ENCODE assay signal across 19 cellular contexts in the genomic region with DNA sequence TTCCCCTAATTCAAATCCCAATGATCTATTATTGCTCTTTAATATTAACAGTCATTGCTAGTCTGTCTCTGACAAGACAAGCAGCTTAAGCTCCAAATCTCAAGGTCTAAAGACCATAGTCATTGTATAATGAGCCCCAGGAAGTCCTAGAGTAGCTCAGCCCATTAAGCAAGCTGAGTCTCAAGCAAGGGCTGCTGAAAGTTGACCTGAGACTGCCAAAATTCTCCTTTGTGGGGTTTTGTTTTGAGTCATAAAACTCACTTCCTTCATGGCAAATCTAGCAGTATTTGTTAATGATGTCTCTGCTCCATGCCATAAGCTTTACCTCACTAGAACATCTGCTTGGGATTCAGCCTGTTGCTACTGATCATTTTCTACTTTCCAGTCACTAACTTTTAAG.
DNase-seq lines count a peak whose midpoint lies in the region; ATAC-seq, FAIRE-seq and TF ChIP-seq lines count a peak whose summit lies in the region.
"Had no signal": no experiment of that assay in that cellular context is flagged by ENCODE, and none has a peak within 500 bp of the region (broad histone marks: within the 10 kb centered on the region; RNA-seq: fewer than 3 reads in every experiment).

No MANE protein-coding gene starts in this region.

- no peaks in the 10 kb centered on the region for H3K36me3 ChIP-seq in GM12878 (ENCODE audit: control insufficient read depth in 2 of 2, insufficient read depth in 2 of 2, low read length in 1 of 2)
- H3K36me3 ChIP-seq: Peyer's patch had no signal

- no peaks in the 10 kb centered on the region for H3K79me2 ChIP-seq in GM12878 (ENCODE audit: control insufficient read depth, insufficient read depth, low read length)

- H3K9ac ChIP-seq in GM12878 (ENCODE audit: control insufficient read depth, insufficient read depth, low read length): no peak overlapping the region

- SMC1A ChIA-PET in GM12878 (lab: Charles Lee; ENCODE audit: uncharacterized antibody, unreplicated experiment): no interaction called here

- H3K27me3 ChIP-seq in GM12878 (replicated peaks in 1 of 2; ENCODE audit: control insufficient read depth in 2 of 2, insufficient read depth in 2 of 2, low read length in 1 of 2): no peaks in the 10 kb centered on the region
- H3K27me3 ChIP-seq: Peyer's patch had no signal

- no peak for TF ChIP-seq EP300 in GM12878 (IDR thresholded peaks at IDR 0.05; ENCODE audit: borderline replicate concordance in 1 of 2, control insufficient read depth in 1 of 2, low read depth in 2 of 2, low read length in 2 of 2)

- no peaks in the 10 kb centered on the region for H3K9me3 ChIP-seq in GM12878 (replicated peaks; ENCODE audit: control insufficient read depth, insufficient read depth, low read length)
- H3K9me3 ChIP-seq: A549, Peyer's patch had no signal

- peak; percentile 74 for ATAC-seq in GM18519 (IDR thresholded peaks at IDR 0.05; ENCODE audit: low FRiP score, unreplicated experiment)
- ATAC-seq in GM19463 (IDR thresholded peaks at IDR 0.05; ENCODE audit: unreplicated experiment): peak; percentile 68
- ATAC-seq in HG03432 (IDR thresholded peaks at IDR 0.05; ENCODE audit: unreplicated experiment): peak; percentile 72
- ATAC-seq in GM12878: peak; percentile 27; the same call in 1 of the 3 replicates
- no peak for ATAC-seq in HG02763 (IDR thresholded peaks at IDR 0.05; ENCODE audit: unreplicated experiment)
- ATAC-seq: A549, GM23338, SK-N-SH treated with all-trans-retinoic acid at 6 μM for 48 hours had no signal

- CTCF ChIA-PET in GM12878 (lab: Yijun Ruan, JAX): no interaction called here

- intact Hi-C loops in GM12878 (cut with micrococcal nuclease; ENCODE audit: unreplicated experiment): no loop called here

- RAD21 ChIA-PET in GM12878 (lab: Charles Lee; ENCODE audit: unreplicated experiment): no interaction called here

- no peaks in the 10 kb centered on the region for H3K4me1 ChIP-seq in GM12878 (ENCODE audit: control insufficient read depth, insufficient read depth, low read length)
- H3K4me1 ChIP-seq: A549, Peyer's patch had no signal

- H2AFZ ChIP-seq in GM12878 (ENCODE audit: control insufficient read depth, low read depth, low read length): no peak overlapping the region
- H2AFZ ChIP-seq: GM23338 had no signal

- no peak for TF ChIP-seq RAD21 in GM12878 (IDR thresholded peaks at IDR 0.05; ENCODE audit: insufficient read depth, low read depth, low read length)

- TF ChIP-seq CTCF in GM12878 (IDR thresholded peaks at IDR 0.05 in 2 of 3, conservative IDR thresholded peaks at IDR 0.05 in 1 of 3; ENCODE audit: control insufficient read depth in 2 of 3, extremely low read depth in 1 of 3, insufficient read depth in 1 of 3, low read depth in 3 of 3, low read length in 3 of 3): no peak

- no peak for FAIRE-seq in GM12878 (lab: Jason Lieb, UNC)
- FAIRE-seq: A549, GM12892 had no signal

- no peak overlapping the region for H3K4me2 ChIP-seq in GM12878 (ENCODE audit: control insufficient read depth, insufficient read depth)
- H3K4me2 ChIP-seq: A549, GM23338 had no signal

- TF ChIP-seq POLR2A in GM12878 (IDR thresholded peaks at IDR 0.05; ENCODE audit: low read depth, low read length): no peak

- DNase-seq in GM12878 (ENCODE audit: low read depth, low spot score) (no peak), midbrain (lab: John Stamatoyannopoulos, UW) (no peak)
- no peak for DNase-seq in activated CD4-positive, CD25-positive, alpha-beta regulatory T cell (lab: John Stamatoyannopoulos, UW)
- DNase-seq: COR-L47, DMS53, NCI-H1092 treated with DMSO at 0.1 percent for 48 hours, NCI-H1694, NCI-H446 treated with DMSO at 0.1 percent for 48 hours, NCI-H748 treated with DMSO at 0.1 percent for 48 hours, Peyer's patch, Right ventricle myocardium superior had no signal

- POLR2A ChIA-PET in GM12878 (lab: Charles Lee): interaction anchor here (1.0 kb wide), 1 partner anchor 17 kb away, joined by 3 read pairs; no protein-coding TSS in a partner anchor

- H3K27ac ChIP-seq in GM12878 (ENCODE audit: control insufficient read depth, insufficient read depth): no peak overlapping the region
- H3K27ac ChIP-seq: A549, Peyer's patch had no signal

- no peaks in the 10 kb centered on the region for H4K20me1 ChIP-seq in GM12878 (ENCODE audit: control insufficient read depth, insufficient read depth)

- H3K4me3 ChIP-seq in GM12878: no peak overlapping the region
- H3K4me3 ChIP-seq: A549, GM23338, Peyer's patch had no signal

- BruUV-seq in GM12878 (replicated peaks; lab: Mats Ljungman, UMichigan): no TSS peak

- in situ Hi-C loops in GM12878 (cut with MboI): no loop called here

TF ChIP-seq in GM12878, 131 proteins besides CTCF, POLR2A, EP300 and RAD21:
- TF ChIP-seq ZBED1 (IDR thresholded peaks at IDR 0.05; ENCODE audit: borderline replicate concordance) (no peak), CHD2 (IDR thresholded peaks at IDR 0.05; ENCODE audit: borderline replicate concordance, low read depth, low read length) (no peak), CHD4 (IDR thresholded peaks at IDR 0.05) (no peak)
- TF ChIP-seq, protein P1, sequence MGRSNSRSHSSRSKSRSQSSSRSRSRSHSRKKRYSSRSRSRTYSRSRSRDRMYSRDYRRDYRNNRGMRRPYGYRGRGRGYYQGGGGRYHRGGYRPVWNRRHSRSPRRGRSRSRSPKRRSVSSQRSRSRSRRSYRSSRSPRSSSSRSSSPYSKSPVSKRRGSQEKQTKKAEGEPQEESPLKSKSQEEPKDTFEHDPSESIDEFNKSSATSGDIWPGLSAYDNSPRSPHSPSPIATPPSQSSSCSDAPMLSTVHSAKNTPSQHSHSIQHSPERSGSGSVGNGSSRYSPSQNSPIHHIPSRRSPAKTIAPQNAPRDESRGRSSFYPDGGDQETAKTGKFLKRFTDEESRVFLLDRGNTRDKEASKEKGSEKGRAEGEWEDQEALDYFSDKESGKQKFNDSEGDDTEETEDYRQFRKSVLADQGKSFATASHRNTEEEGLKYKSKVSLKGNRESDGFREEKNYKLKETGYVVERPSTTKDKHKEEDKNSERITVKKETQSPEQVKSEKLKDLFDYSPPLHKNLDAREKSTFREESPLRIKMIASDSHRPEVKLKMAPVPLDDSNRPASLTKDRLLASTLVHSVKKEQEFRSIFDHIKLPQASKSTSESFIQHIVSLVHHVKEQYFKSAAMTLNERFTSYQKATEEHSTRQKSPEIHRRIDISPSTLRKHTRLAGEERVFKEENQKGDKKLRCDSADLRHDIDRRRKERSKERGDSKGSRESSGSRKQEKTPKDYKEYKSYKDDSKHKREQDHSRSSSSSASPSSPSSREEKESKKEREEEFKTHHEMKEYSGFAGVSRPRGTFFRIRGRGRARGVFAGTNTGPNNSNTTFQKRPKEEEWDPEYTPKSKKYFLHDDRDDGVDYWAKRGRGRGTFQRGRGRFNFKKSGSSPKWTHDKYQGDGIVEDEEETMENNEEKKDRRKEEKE (IDR thresholded peaks at IDR 0.05): no peak
- TF ChIP-seq, protein P2, sequence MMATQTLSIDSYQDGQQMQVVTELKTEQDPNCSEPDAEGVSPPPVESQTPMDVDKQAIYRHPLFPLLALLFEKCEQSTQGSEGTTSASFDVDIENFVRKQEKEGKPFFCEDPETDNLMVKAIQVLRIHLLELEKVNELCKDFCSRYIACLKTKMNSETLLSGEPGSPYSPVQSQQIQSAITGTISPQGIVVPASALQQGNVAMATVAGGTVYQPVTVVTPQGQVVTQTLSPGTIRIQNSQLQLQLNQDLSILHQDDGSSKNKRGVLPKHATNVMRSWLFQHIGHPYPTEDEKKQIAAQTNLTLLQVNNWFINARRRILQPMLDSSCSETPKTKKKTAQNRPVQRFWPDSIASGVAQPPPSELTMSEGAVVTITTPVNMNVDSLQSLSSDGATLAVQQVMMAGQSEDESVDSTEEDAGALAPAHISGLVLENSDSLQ (IDR thresholded peaks at IDR 0.05): no peak
